In genomic region chr3:36297195-36297594, GRCh38 we compare ENCODE assay signal across 20 cellular contexts.
"Had no signal": no experiment of that assay in that cellular context is flagged by ENCODE, and none has a peak within 500 bp of the region (broad histone marks: within the 10 kb centered on the region; RNA-seq: fewer than 3 reads in every experiment).

No MANE protein-coding gene starts in this region.

- H3K27me3 ChIP-seq: dorsolateral prefrontal cortex, esophagus muscularis mucosa, gastrocnemius medialis, left lung had no signal

- ATAC-seq: activated CD8-positive, alpha-beta memory T cell treated with anti-CD3 and anti-CD28 coated beads, Interleukin-2, amount 10 ng/mL, durations not matched to agents 7 days and 5 days; activated CD8-positive, alpha-beta T cell treated with anti-CD3 and anti-CD28 coated beads for 36 hours; effector memory CD8-positive, alpha-beta T cell; gastrocnemius medialis; left lung; naive thymus-derived CD4-positive, alpha-beta T cell had no signal

- H3K4me3 ChIP-seq: dorsolateral prefrontal cortex, esophagus muscularis mucosa, gastrocnemius medialis, left lung had no signal

- DNase-seq: activated CD4-positive, alpha-beta T cell treated with anti-CD3 and anti-CD28 coated beads, Interleukin-2, amount 10 ng/mL, durations not matched to agents 7 days and 5 days; activated CD4-positive, CD25-positive, alpha-beta regulatory T cell treated with anti-CD3 and anti-CD28 coated beads, Interleukin-2, amount 50 U/mL, for 72 hours; activated CD8-positive, alpha-beta memory T cell treated with anti-CD3 and anti-CD28 coated beads, Interleukin-2, amount 10 ng/mL, durations not matched to agents 7 days and 5 days; activated CD8-positive, alpha-beta T cell treated with anti-CD3 and anti-CD28 coated beads for 36 hours; activated effector memory CD4-positive, alpha-beta T cell treated with anti-CD3 and anti-CD28 coated beads, Interleukin-2, amount 50 U/mL, for 16 hours; activated naive CD4-positive, alpha-beta T cell treated with anti-CD3 and anti-CD28 coated beads, Interleukin-2, amount 10 ng/mL, durations not matched to agents 7 days and 5 days; activated T-cell treated with anti-CD3 and anti-CD28 coated beads for 4 hours; caudate nucleus; dorsolateral prefrontal cortex; effector memory CD8-positive, alpha-beta T cell; gastrocnemius medialis; hippocampal formation; kidney glomerular epithelial cell; left lung; naive thymus-derived CD4-positive, alpha-beta T cell; occipital lobe; stimulated activated CD4-positive, alpha-beta T cell treated with anti-CD3 and anti-CD28 coated beads, Interleukin-4, amount 100 ng/mL, for 1 hour; stimulated activated naive CD4-positive, alpha-beta T cell; WERI-Rb-1 had no signal

- H3K9me3 ChIP-seq: esophagus muscularis mucosa, gastrocnemius medialis, left lung had no signal

- H3K27ac ChIP-seq: dorsolateral prefrontal cortex, esophagus muscularis mucosa, left lung, WERI-Rb-1 had no signal

- H3K36me3 ChIP-seq: esophagus muscularis mucosa, gastrocnemius medialis, left lung, WERI-Rb-1 had no signal

- H3K4me1 ChIP-seq: gastrocnemius medialis had no signal
